8 cellular contexts compared by ENCODE assay signal in the genomic region with DNA sequence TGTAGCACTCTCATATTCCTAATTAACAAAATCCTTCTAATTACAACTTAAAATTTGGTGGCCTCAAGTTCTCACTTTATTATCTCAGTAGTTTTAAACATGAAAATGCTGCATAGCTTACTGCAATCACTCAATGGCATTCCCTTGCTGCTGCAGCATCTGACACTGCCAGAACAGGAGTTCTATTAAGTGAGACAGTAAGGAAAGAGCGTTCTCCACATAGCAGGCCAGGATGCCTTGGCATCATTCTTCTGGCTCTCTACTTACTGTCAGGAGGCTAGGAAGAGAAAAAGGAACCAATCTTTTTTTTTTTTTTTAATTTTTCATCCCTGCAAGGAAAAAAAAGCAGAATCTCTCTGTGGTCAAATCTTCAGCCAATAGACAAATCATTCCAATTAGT. TPM values are rescaled to one million over a fixed set of nuclear protein-coding genes. Genes with fewer than 3 reads are reported as not detected.
DNase-seq lines count a peak whose midpoint lies in the region; ATAC-seq, FAIRE-seq and TF ChIP-seq lines count a peak whose summit lies in the region.

No MANE protein-coding gene starts in this region.

- no peaks in the 10 kb centered on the region for H3K27me3 Mint-ChIP-seq in T-helper 2 cell treated with Interferon-gamma antibody and Interleukin-4, amounts not matched to agents 5 μg/mL and 100 μg/mL, for 36 hours (ENCODE audit: low read depth)
- no peaks in the 10 kb centered on the region for H3K27me3 Mint-ChIP-seq in activated CD4-positive, alpha-beta memory T cell treated with anti-CD3 and anti-CD28 coated beads for 36 hours
- no peaks in the 10 kb centered on the region for H3K27me3 Mint-ChIP-seq in stimulated activated naive CD8-positive, alpha-beta T cell treated with anti-CD3 and anti-CD28 coated beads, Interleukin-15, amount 100 ng/mL, for 72 hours

- ATAC-seq in stimulated activated naive CD8-positive, alpha-beta T cell treated with anti-CD3 and anti-CD28 coated beads, Interleukin-15, amount 100 ng/mL, for 72 hours: no peak

- peaks cover 75% of the 10 kb centered on the region for H4K20me1 ChIP-seq in hepatocyte (ENCODE audit: insufficient read depth, poor library complexity, severe bottlenecking)

- H3K4me1 ChIP-seq in hepatocyte (ENCODE audit: insufficient read depth): peaks cover 33% of the 10 kb centered on the region

- H3K27ac ChIP-seq in hepatocyte: peak overlapping the region; percentile 63

- H3K9me2 ChIP-seq in hepatocyte (replicated peaks; ENCODE audit: insufficient read depth): no peaks in the 10 kb centered on the region

- 91% methylated on average over 1 of the region's 1 CpG for WGBS in hepatocyte (ENCODE audit: low lambda C conversion rate, missing lambda C conversion rate)

- no peaks in the 10 kb centered on the region for H3K9me3 Mint-ChIP-seq in T-helper 2 cell treated with Interferon-gamma antibody and Interleukin-4, amounts not matched to agents 5 μg/mL and 100 μg/mL, for 36 hours
- H3K9me3 Mint-ChIP-seq in activated CD4-positive, alpha-beta memory T cell treated with anti-CD3 and anti-CD28 coated beads for 36 hours: no peaks in the 10 kb centered on the region
- no peaks in the 10 kb centered on the region for H3K9me3 Mint-ChIP-seq in stimulated activated naive CD8-positive, alpha-beta T cell treated with anti-CD3 and anti-CD28 coated beads, Interleukin-15, amount 100 ng/mL, for 72 hours

- H3K4me3 Mint-ChIP-seq in T-helper 2 cell treated with Interferon-gamma antibody and Interleukin-4, amounts not matched to agents 5 μg/mL and 100 μg/mL, for 36 hours: peak overlapping the region; percentile 93
- H3K4me3 Mint-ChIP-seq in activated CD4-positive, alpha-beta memory T cell treated with anti-CD3 and anti-CD28 coated beads for 36 hours: peak overlapping the region; percentile 97
- peak overlapping the region; percentile 96 for H3K4me3 Mint-ChIP-seq in stimulated activated naive CD8-positive, alpha-beta T cell treated with anti-CD3 and anti-CD28 coated beads, Interleukin-15, amount 100 ng/mL, for 72 hours

- peak overlapping the region; percentile 81 for H3K4me2 ChIP-seq in hepatocyte

- no peak overlapping the region for H2AFZ ChIP-seq in hepatocyte

- peaks cover 50% of the 10 kb centered on the region for H3K4me1 Mint-ChIP-seq in T-helper 2 cell treated with Interferon-gamma antibody and Interleukin-4, amounts not matched to agents 5 μg/mL and 100 μg/mL, for 36 hours (ENCODE audit: low read depth)
- peaks cover 53% of the 10 kb centered on the region for H3K4me1 Mint-ChIP-seq in activated CD4-positive, alpha-beta memory T cell treated with anti-CD3 and anti-CD28 coated beads for 36 hours (ENCODE audit: low read depth)
- H3K4me1 Mint-ChIP-seq in stimulated activated naive CD8-positive, alpha-beta T cell treated with anti-CD3 and anti-CD28 coated beads, Interleukin-15, amount 100 ng/mL, for 72 hours: peaks cover 71% of the 10 kb centered on the region

- H3K27me3 ChIP-seq in hepatocyte: no peaks in the 10 kb centered on the region

- POLR2A ChIA-PET in activated CD4-positive, alpha-beta memory T cell treated with anti-CD3 and anti-CD28 coated beads for 36 hours (lab: Charles Lee): interaction anchor here (0.7 to 1.0 kb wide), 2 partner anchors 18 to 31 kb away, joined by 4 read pairs; no protein-coding TSS in a partner anchor

- no peaks in the 10 kb centered on the region for H3K9me3 ChIP-seq in hepatocyte (ENCODE audit: low read depth)

- H3K36me3 Mint-ChIP-seq in T-helper 2 cell treated with Interferon-gamma antibody and Interleukin-4, amounts not matched to agents 5 μg/mL and 100 μg/mL, for 36 hours (ENCODE audit: low read depth): peaks cover 58% of the 10 kb centered on the region
- peaks cover 66% of the 10 kb centered on the region for H3K36me3 Mint-ChIP-seq in activated CD4-positive, alpha-beta memory T cell treated with anti-CD3 and anti-CD28 coated beads for 36 hours

- H3K4me3 ChIP-seq in hepatocyte: no peak overlapping the region

- intact Hi-C loops in activated CD4-positive, alpha-beta memory T cell treated with anti-CD3 and anti-CD28 coated beads for 36 hours (cut with micrococcal nuclease): loop anchor here (5.0 kb wide), 5 partner anchors 127 to 453 kb away; a partner anchor contains a TSS

- H3K36me3 ChIP-seq in hepatocyte (replicated peaks; ENCODE audit: insufficient read depth, low read depth): no peaks in the 10 kb centered on the region

- no peak for DNase-seq in T-helper 2 cell treated with Interferon-gamma antibody and Interleukin-4, amounts not matched to agents 5 μg/mL and 100 μg/mL, for 36 hours (ENCODE audit: low spot score)
- DNase-seq in T-helper 2 cell: no peak
- DNase-seq in activated CD4-positive, alpha-beta memory T cell treated with anti-CD3 and anti-CD28 coated beads for 36 hours: no peak
- DNase-seq in hepatocyte (ENCODE audit: low spot score): no peak
- DNase-seq in stimulated activated naive CD8-positive, alpha-beta T cell treated with anti-CD3 and anti-CD28 coated beads, Interleukin-15, amount 100 ng/mL, for 72 hours: no peak
- no peak for DNase-seq in OCI-M2 (lab: John Stamatoyannopoulos, UW; ENCODE audit: unreplicated experiment)
- no peak for DNase-seq in HK-2 (ENCODE audit: unreplicated experiment)
- DNase-seq in HTR-8/SVneo (ENCODE audit: insufficient read length, low spot score): no peak

- no peak for TF ChIP-seq CTCF in hepatocyte (IDR thresholded peaks at IDR 0.05; ENCODE audit: poor library complexity)

- no peak for FAIRE-seq in HTR-8/SVneo (lab: Jason Lieb, UNC)

- peak overlapping the region; percentile 63 for H3K27ac Mint-ChIP-seq in T-helper 2 cell treated with Interferon-gamma antibody and Interleukin-4, amounts not matched to agents 5 μg/mL and 100 μg/mL, for 36 hours
- H3K27ac Mint-ChIP-seq in activated CD4-positive, alpha-beta memory T cell treated with anti-CD3 and anti-CD28 coated beads for 36 hours: peak overlapping the region; percentile 96
- H3K27ac Mint-ChIP-seq in stimulated activated naive CD8-positive, alpha-beta T cell treated with anti-CD3 and anti-CD28 coated beads, Interleukin-15, amount 100 ng/mL, for 72 hours: peak overlapping the region; percentile 85 to 100

- CTCF ChIA-PET in activated CD4-positive, alpha-beta memory T cell treated with anti-CD3 and anti-CD28 coated beads for 36 hours (lab: Charles Lee): interaction anchor here (1.1 to 5.3 kb wide), 3 partner anchors 19 to 66 kb away, joined by 5 to 30 read pairs (median 23); a partner anchor contains a TSS

- H3K79me2 ChIP-seq in hepatocyte: peaks cover 95% of the 10 kb centered on the region

RNA-seq across cellular contexts. Expression of a gene that starts 3.2 kb away (rescaled TPM):
- total RNA-seq in activated CD4-positive, alpha-beta memory T cell treated with anti-CD3 and anti-CD28 coated beads for 36 hours: 100 to 1,000 TPM; 342 to 348 TPM
- total RNA-seq in hepatocyte: 289 and 295 TPM in 2 replicates
- 308 and 316 TPM in 2 replicates for polyA plus RNA-seq in hepatocyte

RNA-seq across cellular contexts. Expression of a gene that starts 19.6 kb away (rescaled TPM):
- total RNA-seq in activated CD4-positive, alpha-beta memory T cell treated with anti-CD3 and anti-CD28 coated beads for 36 hours: 10 to 100 TPM; 60.7 to 61.7 TPM
- 20.1 and 23.0 TPM in 2 replicates for total RNA-seq in hepatocyte
- 35.8 and 38.8 TPM in 2 replicates for polyA plus RNA-seq in hepatocyte

RNA-seq across cellular contexts. Expression of a gene that starts 58.9 kb away (rescaled TPM):
- 10 to 100 TPM; 45.7 to 49.7 TPM for total RNA-seq in activated CD4-positive, alpha-beta memory T cell treated with anti-CD3 and anti-CD28 coated beads for 36 hours
- total RNA-seq in hepatocyte: 22.2 and 23.5 TPM in 2 replicates
- 23.2 and 27.1 TPM in 2 replicates for polyA plus RNA-seq in hepatocyte
